ENCODE assay signal across 8 cellular contexts in the genomic region with DNA sequence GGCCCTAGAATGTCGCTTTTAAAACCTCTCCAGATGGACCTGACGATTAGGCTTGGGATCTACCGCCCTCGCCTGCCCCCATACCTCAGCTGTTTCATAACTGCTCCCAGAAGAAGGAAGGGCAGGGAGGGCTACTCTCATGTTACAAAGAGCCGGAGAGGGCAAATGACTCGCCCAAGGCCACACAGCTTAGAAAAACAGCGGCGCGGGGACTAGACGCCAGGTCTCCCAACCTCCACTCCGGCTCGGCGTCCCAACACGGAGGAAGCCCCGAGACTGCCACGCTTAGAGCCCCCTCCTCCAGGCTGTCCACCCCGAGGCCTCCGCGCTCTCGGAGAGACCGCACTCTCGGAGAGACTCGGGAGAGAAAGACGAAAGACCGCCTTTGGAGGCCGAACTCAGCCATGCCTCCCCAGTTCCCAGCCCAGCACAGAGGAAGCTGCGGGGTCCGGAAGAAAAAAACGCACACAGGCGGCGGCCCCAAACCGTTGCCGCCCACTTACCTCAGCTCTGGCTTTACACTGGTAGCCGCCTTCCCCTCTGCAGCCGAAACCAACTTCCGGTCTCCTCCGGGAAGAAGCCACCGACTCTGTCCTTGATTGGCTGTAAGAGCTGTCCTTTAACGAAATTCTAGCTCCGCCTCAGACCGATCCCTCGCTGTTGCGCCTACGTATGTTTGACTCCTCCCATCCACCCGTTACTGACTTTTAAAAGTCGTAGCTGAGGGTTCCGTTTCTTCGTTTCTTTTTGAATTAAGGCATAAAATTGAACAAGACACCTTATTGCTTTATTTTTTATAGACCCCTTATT. TPM values are rescaled to one million over a fixed set of nuclear protein-coding genes. Genes with fewer than 3 reads are reported as not detected.
A peak's percentile ranks its signal among the peaks of the same experiment; 100 is the strongest.
DNase-seq lines count a peak whose midpoint lies in the region; ATAC-seq and TF ChIP-seq lines count a peak whose summit lies in the region.

A gene with protein sequence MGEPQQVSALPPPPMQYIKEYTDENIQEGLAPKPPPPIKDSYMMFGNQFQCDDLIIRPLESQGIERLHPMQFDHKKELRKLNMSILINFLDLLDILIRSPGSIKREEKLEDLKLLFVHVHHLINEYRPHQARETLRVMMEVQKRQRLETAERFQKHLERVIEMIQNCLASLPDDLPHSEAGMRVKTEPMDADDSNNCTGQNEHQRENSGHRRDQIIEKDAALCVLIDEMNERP (minus strand): TSS at position 549 of the 810 bp plus-strand sequence. CDS start 3,434 bp downstream, outside the sequence.

- H3K4me3 ChIP-seq in duodenal mucosa (ENCODE audit: low read depth in 1 of 2, low read length in 2 of 2) (peak within 1 kb of the TSS; percentile 84 to 99), lower leg skin (ENCODE audit: low read depth, poor library complexity, severe bottlenecking) (peak within 1 kb of the TSS; percentile 92)

- H3K36me3 Mint-ChIP-seq in activated CD4-positive, alpha-beta memory T cell treated with anti-CD3 and anti-CD28 coated beads for 36 hours = peaks cover 35% of the 10 kb centered on the region

- H3K4me1 Mint-ChIP-seq in activated CD4-positive, alpha-beta memory T cell treated with anti-CD3 and anti-CD28 coated beads for 36 hours (ENCODE audit: low read depth) = peaks cover 49% of the 10 kb centered on the region

- no peaks in the 10 kb centered on the region for H3K27me3 Mint-ChIP-seq in activated CD4-positive, alpha-beta memory T cell treated with anti-CD3 and anti-CD28 coated beads for 36 hours

- no peak for TF ChIP-seq CTCF in lower leg skin (IDR thresholded peaks at IDR 0.05)

- H3K9me3 Mint-ChIP-seq in activated CD4-positive, alpha-beta memory T cell treated with anti-CD3 and anti-CD28 coated beads for 36 hours = no peaks in the 10 kb centered on the region

- peak within 1 kb of the TSS; percentile 90 for H3K27ac ChIP-seq in duodenal mucosa (ENCODE audit: low read depth, low read length)

- peak within 1 kb of the TSS; percentile 96 for H3K4me3 Mint-ChIP-seq in activated CD4-positive, alpha-beta memory T cell treated with anti-CD3 and anti-CD28 coated beads for 36 hours

- H3K9ac ChIP-seq in duodenal mucosa (ENCODE audit: low read depth in 1 of 2, low read length in 2 of 2) = peak within 1 kb of the TSS; percentile 79 to 98

- peak; percentile 99 for ATAC-seq in GM19438 (IDR thresholded peaks at IDR 0.05; ENCODE audit: low read depth, unreplicated experiment)
- ATAC-seq in HG03575 (IDR thresholded peaks at IDR 0.05; ENCODE audit: extremely low read depth, insufficient number of reproducible peaks, low FRiP score, unreplicated experiment) = peak; percentile 99

- 0% methylated on average over 48 of the region's 48 CpGs for WGBS in lower leg skin, 2 donors

- peak in 1 of 2 donors; percentile 58 for TF ChIP-seq POLR2A in lower leg skin (IDR thresholded peaks at IDR 0.05)

- intact Hi-C loops in activated CD4-positive, alpha-beta memory T cell treated with anti-CD3 and anti-CD28 coated beads for 36 hours (cut with micrococcal nuclease) = loop anchor here (1.0 to 10.0 kb wide), 8 partner anchors 33 to 712 kb away; a partner anchor contains a TSS
- intact Hi-C loops in lower leg skin (cut with DNase I; ENCODE audit: low total_unique reads) = no loop called here

- POLR2A ChIA-PET in activated CD4-positive, alpha-beta memory T cell treated with anti-CD3 and anti-CD28 coated beads for 36 hours (lab: Charles Lee) = interaction anchor here (0.7 to 2.4 kb wide), 24 partner anchors 11 to 318 kb away, joined by 3 to 17 read pairs (median 4); no protein-coding TSS in a partner anchor

- H3K27ac Mint-ChIP-seq in activated CD4-positive, alpha-beta memory T cell treated with anti-CD3 and anti-CD28 coated beads for 36 hours = peak within 1 kb of the TSS; percentile 99

- peaks cover 5 to 17% of the 10 kb centered on the region in 2 donors for H3K4me1 ChIP-seq in duodenal mucosa (ENCODE audit: control insufficient read depth in 1 of 2, insufficient read depth in 2 of 2, low read length in 2 of 2)

- CTCF ChIA-PET in activated CD4-positive, alpha-beta memory T cell treated with anti-CD3 and anti-CD28 coated beads for 36 hours (lab: Charles Lee) = interaction anchor here (0.6 to 2.7 kb wide), 17 partner anchors 9 to 1199 kb away, joined by 3 to 10 read pairs (median 4); no protein-coding TSS in a partner anchor

- H3K36me3 ChIP-seq in duodenal mucosa (ENCODE audit: control insufficient read depth in 1 of 2, insufficient read depth in 2 of 2, low read length in 2 of 2) = peaks cover 4 to 14% of the 10 kb centered on the region in 2 donors

- DNase-seq in CD1c-positive myeloid dendritic cell (ENCODE audit: extremely low spot score) (peak; percentile 99), NCI-H82 treated with DMSO at 0.1 percent for 48 hours (lab: John Stamatoyannopoulos, UW; ENCODE audit: unreplicated experiment) (peak; percentile 96), lower leg skin (ENCODE audit: low spot score in 2 of 2) (peak; percentile 96 to 98)
- DNase-seq in activated CD4-positive, alpha-beta memory T cell treated with anti-CD3 and anti-CD28 coated beads for 36 hours = peak; percentile 96
- peak; percentile 70 to 92 for DNase-seq in stimulated activated CD4-positive, alpha-beta T cell treated with anti-CD3 and anti-CD28 coated beads, Interleukin-4, amount 100 ng/mL, for 48 hours (ENCODE audit: low read depth in 2 of 2)

- H3K27me3 ChIP-seq in duodenal mucosa (ENCODE audit: control insufficient read depth in 1 of 2, insufficient read depth in 2 of 2, low read length in 2 of 2) = no peaks in the 10 kb centered on the region

- H3K9me3 ChIP-seq in duodenal mucosa (ENCODE audit: control insufficient read depth in 1 of 2, low read length in 2 of 2) = no peaks in the 10 kb centered on the region

RNA-seq across cellular contexts. Expression of the gene that starts here (rescaled TPM):
- 10 to 100 TPM; 17.2 to 19.2 TPM for total RNA-seq in activated CD4-positive, alpha-beta memory T cell treated with anti-CD3 and anti-CD28 coated beads for 36 hours
- total RNA-seq in lower leg skin = 10 to 100 TPM in 1 of 4 donors, 1 to 10 TPM in 3; 6.2 to 11.2 (median 8.4) TPM

Comparison
In these comparisons a context has a peak if more than half of its experiments do, and no peak if none do; other contexts are left out.
1. Peak in every context shown above with its lines: DNase-seq, ATAC-seq, H3K4me3 ChIP-seq and H3K27ac ChIP-seq.